Comparison of ENCODE assay signal across 9 cellular contexts in genomic region chr5:55407059-55407684, GRCh38.
DNase-seq lines count a peak whose midpoint lies in the region; ATAC-seq, FAIRE-seq and TF ChIP-seq lines count a peak whose summit lies in the region.
"Had no signal": no experiment of that assay in that cellular context is flagged by ENCODE, and none has a peak within 500 bp of the region (broad histone marks: within the 10 kb centered on the region; RNA-seq: fewer than 3 reads in every experiment).

No MANE protein-coding gene starts in this region.

- H3K27ac ChIP-seq in Panc1 (ENCODE audit: low read length) (no peak overlapping the region), osteoblast (ENCODE audit: low read depth, low read length) (no peak overlapping the region)

- FAIRE-seq in A204.1 (lab: Jason Lieb, UNC): peak; percentile 68
- FAIRE-seq: colon had no signal

- CTCF ChIA-PET in Panc1 (lab: Charles Lee): interaction anchor here (1.5 kb wide), 1 partner anchor 285 kb away, joined by 5 read pairs; no protein-coding TSS in a partner anchor

- H2AFZ ChIP-seq in osteoblast (ENCODE audit: low read length): no peak overlapping the region

- H3K79me2 ChIP-seq in osteoblast (ENCODE audit: insufficient read depth, low read length): no peaks in the 10 kb centered on the region

- H3K4me3 ChIP-seq in Panc1 (ENCODE audit: low read depth in 2 of 2, low read length in 2 of 2) (no peak overlapping the region), osteoblast (ENCODE audit: insufficient read depth, low read length) (no peak overlapping the region)

- H3K36me3 ChIP-seq in Panc1 (ENCODE audit: control insufficient read depth, insufficient read depth, low read length) (peaks cover 22% of the 10 kb centered on the region), osteoblast (ENCODE audit: insufficient read depth, low read length) (peaks cover 31% of the 10 kb centered on the region)

- H3K4me2 ChIP-seq in osteoblast (ENCODE audit: insufficient read depth, low read length): no peak overlapping the region

- H3K27me3 ChIP-seq in Panc1 (ENCODE audit: control insufficient read depth, insufficient read depth, low read length) (no peaks in the 10 kb centered on the region), osteoblast (ENCODE audit: insufficient read depth, low read length) (no peaks in the 10 kb centered on the region)

- no peaks in the 10 kb centered on the region for H3K4me1 ChIP-seq in Panc1 (ENCODE audit: control insufficient read depth, insufficient read depth, low read length)
- H3K4me1 ChIP-seq in osteoblast (ENCODE audit: insufficient read depth, low read length): no peaks in the 10 kb centered on the region

- peak; percentile 75; the same call in 1 of the 2 replicates for TF ChIP-seq CTCF in Panc1 (IDR thresholded peaks at IDR 0.05)
- TF ChIP-seq CTCF in osteoblast (IDR thresholded peaks at IDR 0.05; ENCODE audit: extremely low read depth, low read depth, low read length): peak; percentile 79

- DNase-seq in GM04504 (ENCODE audit: low read depth): peak; percentile 44
- peak; percentile 15 for DNase-seq in Panc1 (ENCODE audit: low read depth, low spot score)
- peak; percentile 68 for DNase-seq in fibroblast of gingiva (ENCODE audit: low read depth)
- DNase-seq in osteoblast (ENCODE audit: insufficient read length, low spot score, missing footprints): peak; percentile 42
- DNase-seq in retina: no peak

- POLR2A ChIA-PET in Panc1 (lab: Charles Lee): interaction anchor here (0.6 kb wide), 1 partner anchor 202 kb away, joined by 3 read pairs; no protein-coding TSS in a partner anchor

- no TSS peak for BruUV-seq in Panc1 (replicated peaks; lab: Mats Ljungman, UMichigan)

- ATAC-seq in Panc1 (peak; percentile 82), GM18861 (IDR thresholded peaks at IDR 0.05; ENCODE audit: unreplicated experiment) (no peak), HG03135 (IDR thresholded peaks at IDR 0.05; ENCODE audit: unreplicated experiment) (no peak)

- intact Hi-C loops in Panc1 (cut with micrococcal nuclease; ENCODE audit: unreplicated experiment): loop anchor here (2.0 kb wide), 1 partner anchor 284 kb away; no protein-coding TSS in a partner anchor

- H4K20me1 ChIP-seq in osteoblast (ENCODE audit: insufficient read depth, low read length): no peaks in the 10 kb centered on the region

- in situ Hi-C loops in Panc1 (cut with HindIII; ENCODE audit: low pct_unique_long_range_greater_than_20kb, low sequenced_read_pairs): no loop called here

- H3K9me3 ChIP-seq in Panc1 (ENCODE audit: control insufficient read depth, insufficient read depth, low read depth, low read length): no peaks in the 10 kb centered on the region
- H3K9me3 ChIP-seq in osteoblast (ENCODE audit: low read depth, low read length): no peaks in the 10 kb centered on the region
